In the genomic region with DNA sequence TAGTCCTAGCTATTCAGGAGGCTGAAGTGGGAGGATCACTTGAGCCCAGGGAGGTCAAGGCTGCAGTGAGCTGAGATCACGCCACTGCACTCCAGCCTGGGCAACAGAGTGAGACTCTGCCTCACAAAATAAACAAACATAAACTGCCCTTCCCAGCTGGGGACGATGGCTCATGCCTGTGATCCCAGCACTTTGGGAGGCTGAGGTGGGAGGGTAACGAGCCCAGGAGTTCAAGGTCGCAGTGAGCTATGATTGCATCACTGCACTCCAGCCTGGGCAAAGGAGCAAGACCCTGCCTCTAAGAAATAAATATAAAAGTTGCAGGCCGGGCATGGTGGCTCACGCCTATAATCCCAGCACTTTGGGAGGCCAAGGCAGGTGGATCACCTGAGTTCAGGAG, we compare ENCODE assay signal across 14 cellular contexts. TPM values are rescaled to one million over a fixed set of nuclear protein-coding genes. Genes with fewer than 3 reads are reported as not detected.
DNase-seq lines count a peak whose midpoint lies in the region; ATAC-seq and TF ChIP-seq lines count a peak whose summit lies in the region.
"Not testable (repeated sequence)": the region's sequence is repeated elsewhere in the genome, so short reads cannot be mapped to it uniquely, and the experiment has no call there.
"Had no signal": no experiment of that assay in that cellular context is flagged by ENCODE, and none has a peak within 500 bp of the region (broad histone marks: within the 10 kb centered on the region; RNA-seq: fewer than 3 reads in every experiment).

No MANE protein-coding gene starts in this region.

- not testable (repeated sequence) for H2BK15ac ChIP-seq in IMR-90 (ENCODE audit: low read depth, low read length)

- H3K14ac ChIP-seq in IMR-90 (replicated peaks; ENCODE audit: low read depth, low read length): not testable (repeated sequence)

- intact Hi-C loops in IMR-90 (cut with micrococcal nuclease); left colon (cut with DNase I, micrococcal nuclease); transverse colon (cut with DNase I; ENCODE audit: low total_unique reads): not testable (repeated sequence)

- H3K27me3 Mint-ChIP-seq in activated CD4-positive, alpha-beta T cell treated with anti-CD3 and anti-CD28 coated beads, Interleukin-2, amount 10 ng/mL, durations not matched to agents 7 days and 5 days: not testable (repeated sequence)

- H3K9me3 Mint-ChIP-seq in activated CD4-positive, alpha-beta T cell treated with anti-CD3 and anti-CD28 coated beads, Interleukin-2, amount 10 ng/mL, durations not matched to agents 7 days and 5 days: not testable (repeated sequence)

- POLR2A ChIA-PET in IMR-90 (lab: Charles Lee; ENCODE audit: unreplicated experiment); RWPE1 (lab: Yijun Ruan, JAX; ENCODE audit: low non-redundant PET); activated CD4-positive, alpha-beta T cell treated with anti-CD3 and anti-CD28 coated beads, Interleukin-2, amount 10 ng/mL, durations not matched to agents 7 days and 5 days (lab: Charles Lee): not testable (repeated sequence)

- H3K79me1 ChIP-seq in IMR-90 (ENCODE audit: low read depth in 1 of 2, low read length in 2 of 2): peaks cover 24 to 32% of the 10 kb centered on the region in 2 experiments

- not testable (repeated sequence) for H2BK120ac ChIP-seq in IMR-90 (ENCODE audit: low read depth, low read length)

- DNase-seq in IMR-90; RWPE1 (ENCODE audit: low spot score); activated CD4-positive, alpha-beta T cell treated with anti-CD3 and anti-CD28 coated beads, Interleukin-2, amount 10 ng/mL, durations not matched to agents 7 days and 5 days; left colon: not testable (repeated sequence)
- DNase-seq in transverse colon: peak; percentile 48

- H4K5ac ChIP-seq in IMR-90 (ENCODE audit: low read depth, low read length): not testable (repeated sequence)

- peaks cover 45% of the 10 kb centered on the region for H3K36me3 Mint-ChIP-seq in activated CD4-positive, alpha-beta T cell treated with anti-CD3 and anti-CD28 coated beads, Interleukin-2, amount 10 ng/mL, durations not matched to agents 7 days and 5 days (ENCODE audit: low read depth)

- TF ChIP-seq EP300 in transverse colon (IDR thresholded peaks at IDR 0.05; ENCODE audit: low read depth): not testable (repeated sequence)

- not testable (repeated sequence) for H4K20me1 ChIP-seq in IMR-90 (ENCODE audit: insufficient read depth, low read length)

- not testable (repeated sequence) for TF ChIP-seq CTCF in IMR-90 (conservative IDR thresholded peaks at IDR 0.05; ENCODE audit: low read depth, low read length); RWPE1 (conservative IDR thresholded peaks at IDR 0.05; ENCODE audit: low read depth); liver (IDR thresholded peaks at IDR 0.05; ENCODE audit: low read depth, low read length, missing input control); transverse colon (IDR thresholded peaks at IDR 0.05)

- not testable (repeated sequence) for H3K27me3 ChIP-seq in IMR-90 (ENCODE audit: control insufficient read depth, insufficient read depth, low read length); liver (ENCODE audit: control insufficient read depth in 4 of 4, insufficient read depth in 4 of 4, low read length in 3 of 4); transverse colon

- H2BK20ac ChIP-seq in IMR-90 (ENCODE audit: low read depth, low read length): not testable (repeated sequence)

- H4K91ac ChIP-seq in IMR-90 (ENCODE audit: insufficient read depth, low read depth, low read length): not testable (repeated sequence)

- not testable (repeated sequence) for H2AFZ ChIP-seq in IMR-90 (replicated peaks; ENCODE audit: low read length, poor library complexity)

- H3K23ac ChIP-seq in IMR-90 (ENCODE audit: low read depth, low read length): not testable (repeated sequence)

- not testable (repeated sequence) for H3K56ac ChIP-seq in IMR-90 (ENCODE audit: extremely low read depth, insufficient read depth, low read length)

- H3K36me3 ChIP-seq in IMR-90 (ENCODE audit: control insufficient read depth, insufficient read depth, low read length) (peaks cover 63% of the 10 kb centered on the region), liver (ENCODE audit: control insufficient read depth in 4 of 4, insufficient read depth in 3 of 4, low read depth in 1 of 4, low read length in 3 of 4) (peaks cover 11 to 54% (median 52%) of the 10 kb centered on the region in 4 donors), transverse colon (peaks cover 0 to 54% (median 24%) of the 10 kb centered on the region in 4 donors)

- not testable (repeated sequence) for H3K9me3 ChIP-seq in IMR-90 (ENCODE audit: control insufficient read depth, insufficient read depth, low read length); liver (ENCODE audit: control insufficient read depth in 4 of 4, low read length in 3 of 4); transverse colon

- H3K4me2 ChIP-seq in IMR-90 (ENCODE audit: low read depth, low read length): not testable (repeated sequence)

- not testable (repeated sequence) for H2AK9ac ChIP-seq in IMR-90 (replicated peaks; ENCODE audit: low read depth, low read length, poor library complexity)

- TF ChIP-seq POLR2A in IMR-90 (IDR thresholded peaks at IDR 0.05; ENCODE audit: low read depth, low read length); transverse colon (IDR thresholded peaks at IDR 0.05): not testable (repeated sequence)

- H3K4ac ChIP-seq in IMR-90 (ENCODE audit: low read depth, low read length): not testable (repeated sequence)

- not testable (repeated sequence) for H2AK5ac ChIP-seq in IMR-90 (ENCODE audit: low read depth, low read length)

- not testable (repeated sequence) for H3K27ac ChIP-seq in IMR-90 (ENCODE audit: insufficient read depth, low read length); liver (ENCODE audit: low read depth in 1 of 2, low read length in 2 of 2); transverse colon
- H3K27ac ChIP-seq in RWPE1: peak overlapping the region; percentile 20; the same call in 1 of the 2 replicates

- in situ Hi-C loops in IMR-90 (cut with MboI; ENCODE audit: low sequenced_read_pairs): not testable (repeated sequence)
- in situ Hi-C loops in transverse colon (cut with MboI; ENCODE audit: low pct_ligation_motif_present in 1 of 4, low pct_unique_long_range_greater_than_20kb in 1 of 4, low sequenced_read_pairs in 3 of 4): loop anchor here in 1 of 4 donors (25.0 kb wide), 1 partner anchor 294 kb away; no protein-coding TSS in a partner anchor

- H3K4me1 ChIP-seq in IMR-90 (ENCODE audit: control insufficient read depth, insufficient read depth, low read length); liver (ENCODE audit: control insufficient read depth in 4 of 4, insufficient read depth in 4 of 4, low read length in 3 of 4): not testable (repeated sequence)
- H3K4me1 ChIP-seq in transverse colon: peaks cover 0 to 20% (median 6%) of the 10 kb centered on the region in 4 donors

- not testable (repeated sequence) for BruUV-seq in IMR-90 (replicated peaks; lab: Mats Ljungman, UMichigan)

- not testable (repeated sequence) for H3K9me1 ChIP-seq in IMR-90 (ENCODE audit: insufficient read depth, low read length)

- not testable (repeated sequence) for ATAC-seq in IMR-90 (ENCODE audit: low read depth)
- ATAC-seq in left colon: peak; percentile 53

- H3K4me1 Mint-ChIP-seq in activated CD4-positive, alpha-beta T cell treated with anti-CD3 and anti-CD28 coated beads, Interleukin-2, amount 10 ng/mL, durations not matched to agents 7 days and 5 days: not testable (repeated sequence)

- H3K4me3 Mint-ChIP-seq in activated CD4-positive, alpha-beta T cell treated with anti-CD3 and anti-CD28 coated beads, Interleukin-2, amount 10 ng/mL, durations not matched to agents 7 days and 5 days: not testable (repeated sequence)

- H2BK5ac ChIP-seq in IMR-90 (ENCODE audit: low read depth, low read length, poor library complexity, severe bottlenecking): not testable (repeated sequence)

- H3K18ac ChIP-seq in IMR-90 (ENCODE audit: low read depth, low read length): not testable (repeated sequence)

- dilution Hi-C loops in IMR-90 (cut with HindIII; ENCODE audit: low sequenced_read_pairs, unreplicated experiment): not testable (repeated sequence)

- H3K27ac Mint-ChIP-seq in activated CD4-positive, alpha-beta T cell treated with anti-CD3 and anti-CD28 coated beads, Interleukin-2, amount 10 ng/mL, durations not matched to agents 7 days and 5 days: peak overlapping the region; percentile 50

- CTCF ChIA-PET in IMR-90 (lab: Yijun Ruan, JAX) (interaction anchor here (0.6 kb wide), 1 partner anchor 8 kb away, joined by 3 read pairs; no protein-coding TSS in a partner anchor), RWPE1 (lab: Yijun Ruan, JAX) (interaction anchor here (0.5 to 0.8 kb wide), 2 partner anchors 20 to 22 kb away, joined by 3 to 4 read pairs; no protein-coding TSS in a partner anchor)
- CTCF ChIA-PET in activated CD4-positive, alpha-beta T cell treated with anti-CD3 and anti-CD28 coated beads, Interleukin-2, amount 10 ng/mL, durations not matched to agents 7 days and 5 days (lab: Charles Lee): interaction anchor here (1.1 to 1.9 kb wide), 6 partner anchors 9 to 92 kb away, joined by 3 to 6 read pairs (median 4); partner anchors contain the start of gene GPN2

- not testable (repeated sequence) for H3K4me3 ChIP-seq in IMR-90 (ENCODE audit: insufficient read depth, low read depth, low read length); liver (ENCODE audit: low read depth in 1 of 3, low read length in 3 of 3); transverse colon

- H4K8ac ChIP-seq in IMR-90 (ENCODE audit: low read depth in 2 of 2, low read length in 2 of 2): not testable (repeated sequence)

- H3K9ac ChIP-seq in IMR-90 (ENCODE audit: low read depth, low read length); liver (ENCODE audit: low read depth in 1 of 2, low read length in 2 of 2): not testable (repeated sequence)

- not testable (repeated sequence) for TF ChIP-seq RAD21 in IMR-90 (IDR thresholded peaks at IDR 0.05; ENCODE audit: low read length); liver (IDR thresholded peaks at IDR 0.05)

- 87% methylated on average over 4 of the region's 6 CpGs; no CpG with 5 or more reads in 1 of the 2 experiments for WGBS in IMR-90 (ENCODE audit: extremely low coverage in 2 of 2, insufficient read length in 1 of 2), 2 experiments
- 53% methylated on average over 6 of the region's 6 CpGs for WGBS in liver
- WGBS in transverse colon (ENCODE audit: low coverage in 1 of 2), 2 donors: 76 to 80% methylated on average over 1 to 6 of the region's 6 CpGs

RNA-seq across cellular contexts. Expression of gene GPN2, which starts 8.5 kb away (rescaled TPM):
- total RNA-seq in IMR-90 (2012; rRNA removed) (10.6 and 15.4 TPM in 2 replicates), left colon (10 to 100 TPM; 33.8 to 38.8 TPM), liver (10 to 100 TPM in 1 of 2 donors, 1 to 10 TPM in 1; 9.5 to 10.3 TPM), transverse colon (10 to 100 TPM; 14.7 to 75.2 (median 28.7) TPM)
- polyA plus RNA-seq in IMR-90 (2012; rRNA removed) (22.2 and 37.2 TPM in 2 replicates), liver (10 to 100 TPM; 10.5 to 12.7 TPM)
- polyA plus RNA-seq in IMR-90 (2012; cell fraction: cytosol; rRNA removed): 8.3 and 12.0 TPM in 2 replicates
- 17.0 and 20.3 TPM in 2 replicates for polyA plus RNA-seq in IMR-90 (2012; cell fraction: nucleus; rRNA removed; ENCODE audit: low replicate concordance)
- total RNA-seq in activated CD4-positive, alpha-beta T cell treated with anti-CD3 and anti-CD28 coated beads, Interleukin-2, amount 10 ng/mL, durations not matched to agents 7 days and 5 days: 10 to 100 TPM; 25.9 to 26.9 TPM

RNA-seq across cellular contexts. Expression of gene GPATCH3, which starts 18.7 kb away (rescaled TPM):
- total RNA-seq in IMR-90 (2012; rRNA removed) (5.2 and 6.1 TPM in 2 replicates), left colon (10 to 100 TPM; 12.3 to 15.2 TPM), liver (1 to 10 TPM; 6.3 TPM), transverse colon (10 to 100 TPM in 2 of 4 donors, 1 to 10 TPM in 2; 3.2 to 35.9 (median 10.7) TPM)
- polyA plus RNA-seq in IMR-90 (2012; rRNA removed) (7.6 and 8.0 TPM in 2 replicates), liver (1 to 10 TPM; 5.8 to 6.2 TPM)
- polyA plus RNA-seq in IMR-90 (2012; cell fraction: cytosol; rRNA removed): 7.9 and 9.8 TPM in 2 replicates
- polyA plus RNA-seq in IMR-90 (2012; cell fraction: nucleus; rRNA removed; ENCODE audit: low replicate concordance): 10.7 and 12.4 TPM in 2 replicates
- total RNA-seq in activated CD4-positive, alpha-beta T cell treated with anti-CD3 and anti-CD28 coated beads, Interleukin-2, amount 10 ng/mL, durations not matched to agents 7 days and 5 days: 10 to 100 TPM; 14.0 to 14.8 TPM

RNA-seq across cellular contexts. Expression of gene SFN, which starts 18.7 kb away (rescaled TPM):
- 0.18 TPM in 1 of 2 replicates, not detected in the other for total RNA-seq in IMR-90 (2012; rRNA removed)
- 0.17 and 0.34 TPM in 2 replicates for polyA plus RNA-seq in IMR-90 (2012; rRNA removed)
- 0.13 TPM in 1 of 2 replicates, not detected in the other for polyA plus RNA-seq in IMR-90 (2012; cell fraction: cytosol; rRNA removed)
- polyA plus RNA-seq in IMR-90 (2012; cell fraction: nucleus; rRNA removed; ENCODE audit: low replicate concordance): 0.58 and 0.98 TPM in 2 replicates
- total RNA-seq in activated CD4-positive, alpha-beta T cell treated with anti-CD3 and anti-CD28 coated beads, Interleukin-2, amount 10 ng/mL, durations not matched to agents 7 days and 5 days: 1 to 10 TPM; 2.4 to 3.0 TPM
- 100 to 1,000 TPM; 202 to 348 TPM for total RNA-seq in left colon
- total RNA-seq in liver: under 1 TPM in 1 of 2 donors, not detected in 1; 0.17 TPM
- under 1 TPM in 1 of 2 donors, not detected in 1; 0.69 TPM for polyA plus RNA-seq in liver
- total RNA-seq in transverse colon: 100 to 1,000 TPM in 3 of 4 donors, 10 to 100 TPM in 1; 50.2 to 197 (median 163) TPM
- total RNA-seq: GM23248 had no signal
- polyA plus RNA-seq: CD14-positive monocyte; CD8-positive, alpha-beta memory T cell; GM23248 had no signal

RNA-seq across cellular contexts. Expression of gene NR0B2, which starts 32.2 kb away (rescaled TPM):
- not detected in 2 replicates for total RNA-seq in IMR-90 (2012; rRNA removed)
- not detected in 2 replicates for polyA plus RNA-seq in IMR-90 (2012; rRNA removed)
- polyA plus RNA-seq in IMR-90 (2012; cell fraction: cytosol; rRNA removed): not detected in 2 replicates
- not detected in 2 replicates for polyA plus RNA-seq in IMR-90 (2012; cell fraction: nucleus; rRNA removed; ENCODE audit: low replicate concordance)
- total RNA-seq in activated CD4-positive, alpha-beta T cell treated with anti-CD3 and anti-CD28 coated beads, Interleukin-2, amount 10 ng/mL, durations not matched to agents 7 days and 5 days: not detected
- under 1 TPM; 0.31 to 0.34 TPM for total RNA-seq in left colon
- total RNA-seq in liver: 10 to 100 TPM; 15.7 to 24.2 TPM
- polyA plus RNA-seq in liver: 100 to 1,000 TPM in 1 of 2 donors, 10 to 100 TPM in 1; 56.9 to 166 TPM
- 1 to 10 TPM in 1 of 4 donors, under 1 TPM in 1, not detected in 2; 0.95 to 2.7 TPM for total RNA-seq in transverse colon
- total RNA-seq: CD4-positive, alpha-beta T cell; CD8-positive, alpha-beta memory T cell; GM12878; GM23248; H1; H7 had no signal
- polyA plus RNA-seq: A549; CD14-positive monocyte; CD8-positive, alpha-beta memory T cell; GM12878; GM23248; H1 had no signal

RNA-seq across cellular contexts. Expression of gene NUDC, which starts 39.9 kb away (rescaled TPM):
- total RNA-seq in IMR-90 (2012; rRNA removed): 34.8 and 50.0 TPM in 2 replicates
- 85.7 and 89.8 TPM in 2 replicates for polyA plus RNA-seq in IMR-90 (2012; rRNA removed)
- 59.3 and 67.1 TPM in 2 replicates for polyA plus RNA-seq in IMR-90 (2012; cell fraction: cytosol; rRNA removed)
- polyA plus RNA-seq in IMR-90 (2012; cell fraction: nucleus; rRNA removed; ENCODE audit: low replicate concordance): 29.0 and 47.3 TPM in 2 replicates
- total RNA-seq in activated CD4-positive, alpha-beta T cell treated with anti-CD3 and anti-CD28 coated beads, Interleukin-2, amount 10 ng/mL, durations not matched to agents 7 days and 5 days: 10 to 100 TPM; 56.2 to 64.5 TPM
- total RNA-seq in left colon: 10 to 100 TPM; 39.4 to 40.3 TPM
- total RNA-seq in liver: 10 to 100 TPM; 18.2 to 22.8 TPM
- 10 to 100 TPM; 49.7 to 50.7 TPM for polyA plus RNA-seq in liver
- total RNA-seq in transverse colon: 10 to 100 TPM; 10.8 to 39.9 (median 27.6) TPM

Comparison
In these comparisons a context has a peak if more than half of its experiments do, and no peak if none do; other contexts are left out.
1. RNA of gene SFN, which starts 18.7 kb away (total RNA-seq): 202 to 348 TPM in left colon and 50.2 to 197 TPM in transverse colon; 2.4 to 3.0 TPM in activated CD4-positive, alpha-beta T cell treated with anti-CD3 and anti-CD28 coated beads, Interleukin-2, amount 10 ng/mL, durations not matched to agents 7 days and 5 days, 0.18 TPM in IMR-90 and 0.17 TPM in liver; every median in the first group is over 10 times any median in the second.